In genomic region chr19:16457195-16457953, GRCh38 we compare ENCODE assay signal across 9 cellular contexts. TPM values are rescaled to one million over a fixed set of nuclear protein-coding genes. Genes with fewer than 3 reads are reported as not detected.
DNase-seq lines count a peak whose midpoint lies in the region; ATAC-seq and TF ChIP-seq lines count a peak whose summit lies in the region.
"Had no signal": no experiment of that assay in that cellular context is flagged by ENCODE, and none has a peak within 500 bp of the region (broad histone marks: within the 10 kb centered on the region; RNA-seq: fewer than 3 reads in every experiment).

No MANE protein-coding gene starts in this region.

- peak in 3 of 4 donors; percentile 14 to 31 (median 17) for ATAC-seq in right lobe of liver

- DNase-seq in Caco-2 (no peak), NCI-H1694 treated with DMSO at 0.1 percent for 48 hours (lab: John Stamatoyannopoulos, UW) (peak; percentile 49), MCF 10A (ENCODE audit: unreplicated experiment) (peak; percentile 27), right lobe of liver (peak in 1 of 3 donors; percentile 27), tibial artery (peak; percentile 32 to 81), SIG-M5 (lab: John Stamatoyannopoulos, UW) (no peak), DMS53 (lab: John Stamatoyannopoulos, UW) (no peak), putamen (ENCODE audit: low spot score) (no peak)

- 39% methylated on average over 9 of the region's 16 CpGs for WGBS in right lobe of liver (ENCODE audit: insufficient coverage, low coverage, low lambda C conversion rate, missing lambda C conversion rate)

- no peak overlapping the region for H3K4me3 ChIP-seq in Caco-2 (ENCODE audit: low read depth, low read length)
- no peak overlapping the region for H3K4me3 ChIP-seq in right lobe of liver
- H3K4me3 ChIP-seq in tibial artery: peak overlapping the region; percentile 28 to 29

- H3K27me3 Mint-ChIP-seq in Caco-2 (ENCODE audit: insufficient read depth, unreplicated experiment): no peaks in the 10 kb centered on the region
- no peaks in the 10 kb centered on the region for H3K27me3 Mint-ChIP-seq in MCF 10A (ENCODE audit: insufficient read depth, unreplicated experiment)

- H3K4me1 ChIP-seq in Caco-2 (no peaks in the 10 kb centered on the region), right lobe of liver (peaks cover 0 to 40% (median 19%) of the 10 kb centered on the region in 4 donors), tibial artery (peaks cover 0 to 50% (median 30%) of the 10 kb centered on the region in 4 donors)

- no peaks in the 10 kb centered on the region for H3K9me3 ChIP-seq in Caco-2
- H3K9me3 ChIP-seq in right lobe of liver: no peaks in the 10 kb centered on the region
- H3K9me3 ChIP-seq in tibial artery: no peaks in the 10 kb centered on the region

- H3K4me3 Mint-ChIP-seq in Caco-2 (ENCODE audit: unreplicated experiment) (no peak overlapping the region), MCF 10A (ENCODE audit: unreplicated experiment) (peak overlapping the region; percentile 44)

- H3K9me3 Mint-ChIP-seq in Caco-2 (ENCODE audit: unreplicated experiment) (no peaks in the 10 kb centered on the region), MCF 10A (ENCODE audit: unreplicated experiment) (no peaks in the 10 kb centered on the region)

- no TSS peak for BruUV-seq in Caco-2 (replicated peaks; lab: Mats Ljungman, UMichigan)
- BruUV-seq in MCF 10A (replicated peaks; lab: Mats Ljungman, UMichigan): no TSS peak

- H3K27ac Mint-ChIP-seq in Caco-2 (ENCODE audit: unreplicated experiment) (peak overlapping the region; percentile 15), MCF 10A (ENCODE audit: low read depth, unreplicated experiment) (peak overlapping the region; percentile 1)

- intact Hi-C loops in Caco-2 (cut with micrococcal nuclease; ENCODE audit: unreplicated experiment) (no loop called here), MCF 10A (cut with micrococcal nuclease) (no loop called here), right lobe of liver (cut with DNase I) (no loop called here), tibial artery (cut with DNase I; ENCODE audit: low total_unique reads) (no loop called here)

- TF ChIP-seq POLR2A in right lobe of liver (IDR thresholded peaks at IDR 0.05): no peak

- no peaks in the 10 kb centered on the region for H3K36me3 ChIP-seq in Caco-2 (ENCODE audit: control insufficient read depth, insufficient read depth, low read length)
- H3K36me3 ChIP-seq in right lobe of liver: no peaks in the 10 kb centered on the region
- no peaks in the 10 kb centered on the region for H3K36me3 ChIP-seq in tibial artery

- CTCF ChIA-PET in Caco-2 (lab: Charles Lee): interaction anchor here (1.7 kb wide), 1 partner anchor 39 kb away, joined by 4 read pairs; the partner anchor contains the start of genes C19orf44 and CALR3
- CTCF ChIA-PET in MCF 10A (lab: Yijun Ruan, JAX): no interaction called here

- H3K27ac ChIP-seq in right lobe of liver: no peak overlapping the region
- H3K27ac ChIP-seq in tibial artery: peak overlapping the region; percentile 48 to 75
- H3K27ac ChIP-seq: HL-60 had no signal

- TF ChIP-seq CTCF in Caco-2 (IDR thresholded peaks at IDR 0.05; ENCODE audit: insufficient read depth in 1 of 2, low read depth in 1 of 2, low read length in 1 of 2, severe bottlenecking in 1 of 2, unreplicated experiment in 1 of 2) (no peak), MCF 10A (IDR thresholded peaks at IDR 0.05; ENCODE audit: unreplicated experiment) (no peak), right lobe of liver (IDR thresholded peaks at IDR 0.05) (no peak), tibial artery (IDR thresholded peaks at IDR 0.05) (no peak)

- POLR2A ChIA-PET in Caco-2 (lab: Charles Lee): no interaction called here
- POLR2A ChIA-PET in MCF 10A (lab: Yijun Ruan, JAX): interaction anchor here (1.1 kb wide), 1 partner anchor 13 kb away, joined by 3 read pairs; no protein-coding TSS in a partner anchor

- H3K4me1 Mint-ChIP-seq in Caco-2 (ENCODE audit: low read depth, unreplicated experiment) (peaks cover 11% of the 10 kb centered on the region), MCF 10A (ENCODE audit: insufficient read depth, unreplicated experiment) (peaks cover 24% of the 10 kb centered on the region)

- peaks cover 9% of the 10 kb centered on the region for H3K36me3 Mint-ChIP-seq in Caco-2 (ENCODE audit: insufficient read depth, unreplicated experiment)
- peaks cover 9% of the 10 kb centered on the region for H3K36me3 Mint-ChIP-seq in MCF 10A (ENCODE audit: insufficient read depth, unreplicated experiment)

- H3K27me3 ChIP-seq in Caco-2 (replicated peaks; ENCODE audit: control insufficient read depth, insufficient read depth, low read length) (no peaks in the 10 kb centered on the region), right lobe of liver (no peaks in the 10 kb centered on the region), tibial artery (no peaks in the 10 kb centered on the region)

RNA-seq across cellular contexts. Expression of gene EPS15L1, which starts 14.4 kb away (rescaled TPM):
- total RNA-seq in Caco-2 (2022) (45.0 and 52.5 TPM in 2 replicates), MCF 10A (2022) (33.7 and 38.7 TPM in 2 replicates), right lobe of liver (10 to 100 TPM in 4 of 6 experiments, 1 to 10 TPM in 2; 6.3 to 22.5 (median 13.8) TPM)

RNA-seq across cellular contexts. Expression of gene CALR3, which starts 38.6 kb away (rescaled TPM):
- total RNA-seq in Caco-2 (2022) (0.32 TPM in 1 of 2 replicates, not detected in the other), MCF 10A (2022) (not detected in 2 replicates), right lobe of liver (not detected)

RNA-seq across cellular contexts. Expression of gene C19orf44, which starts 38.8 kb away (rescaled TPM):
- total RNA-seq in Caco-2 (2022): 3.4 and 4.6 TPM in 2 replicates
- 9.0 and 9.2 TPM in 2 replicates for total RNA-seq in MCF 10A (2022)
- 1 to 10 TPM; 1.8 to 4.3 (median 2.5) TPM for total RNA-seq in right lobe of liver

Comparison
In these comparisons a context has a peak if more than half of its experiments do, and no peak if none do; other contexts are left out.
1. DNase-seq: peak in NCI-H1694 treated with DMSO at 0.1 percent for 48 hours (single experiment), MCF 10A (single experiment) and tibial artery (2 of 2); none in Caco-2 (0 of 2), SIG-M5 (single experiment), DMS53 (single experiment) and putamen (single experiment).
2. H3K4me3 ChIP-seq: peak in tibial artery (2 of 2); none in Caco-2 (single experiment) and right lobe of liver (0 of 3).
3. H3K27ac ChIP-seq: peak in tibial artery (2 of 2); none in right lobe of liver (0 of 3).